In the genomic region with DNA sequence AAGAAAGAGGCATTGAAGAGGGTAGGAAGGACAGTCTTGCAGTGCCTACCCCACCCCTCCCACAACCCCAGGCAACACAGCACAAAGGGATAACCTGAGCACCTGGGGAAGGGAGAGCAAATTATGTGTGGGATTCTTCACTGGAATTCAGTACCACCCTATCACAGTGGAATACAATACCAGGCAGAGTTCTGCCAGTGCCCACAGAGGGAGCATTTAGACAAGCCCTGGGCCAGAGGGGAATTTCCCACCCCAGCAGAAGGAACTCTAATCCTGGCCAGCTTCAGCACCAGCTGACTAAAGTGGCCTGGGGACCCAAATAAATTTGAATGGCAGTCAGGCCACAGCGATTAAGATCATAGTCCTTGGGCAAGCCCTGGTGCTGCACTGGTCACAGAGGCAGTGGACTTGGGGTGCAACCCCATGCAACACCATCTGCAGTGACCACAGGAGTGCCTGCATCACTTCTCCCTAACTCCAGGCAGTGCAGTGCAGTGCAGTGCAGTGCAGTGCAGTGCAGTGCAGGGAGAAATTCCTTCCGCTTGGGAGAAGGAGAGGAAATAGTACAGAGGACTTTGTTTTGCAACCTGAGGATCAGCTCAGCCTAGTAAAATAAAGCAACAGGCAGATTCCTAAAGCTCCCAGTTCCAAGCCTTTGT, we compare ENCODE assay signal across 1 cellular context.
TF ChIP-seq lines count a peak whose summit lies in the region.

No MANE protein-coding gene starts in this region.

TF ChIP-seq in A549, 52 proteins besides CTCF, POLR2A, EP300 and RAD21 (continued from another document):
- TF ChIP-seq ZC3H11A (IDR thresholded peaks at IDR 0.05) = no peak
- TF ChIP-seq, protein P1, sequence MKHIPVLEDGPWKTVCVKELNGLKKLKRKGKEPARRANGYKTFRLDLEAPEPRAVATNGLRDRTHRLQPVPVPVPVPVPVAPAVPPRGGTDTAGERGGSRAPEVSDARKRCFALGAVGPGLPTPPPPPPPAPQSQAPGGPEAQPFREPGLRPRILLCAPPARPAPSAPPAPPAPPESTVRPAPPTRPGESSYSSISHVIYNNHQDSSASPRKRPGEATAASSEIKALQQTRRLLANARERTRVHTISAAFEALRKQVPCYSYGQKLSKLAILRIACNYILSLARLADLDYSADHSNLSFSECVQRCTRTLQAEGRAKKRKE (CRISPR knock-in tag; IDR thresholded peaks at IDR 0.05; ENCODE audit: low read depth) = no peak
- TF ChIP-seq KDM5A (IDR thresholded peaks at IDR 0.05) = no peak
TF ChIP-seq in A549: peak in this region for 0.
